8 cellular contexts compared by ENCODE assay signal in genomic region chr3:28328188-28329151, GRCh38. TPM values are rescaled to one million over a fixed set of nuclear protein-coding genes. Genes with fewer than 3 reads are reported as not detected.
DNase-seq lines count a peak whose midpoint lies in the region; ATAC-seq and TF ChIP-seq lines count a peak whose summit lies in the region.

No MANE protein-coding gene starts in this region.

- no peak overlapping the region for H3K4me3 ChIP-seq in HFF-Myc (replicated peaks; ENCODE audit: low read depth, low read length)
- H3K4me3 ChIP-seq in fibroblast of mammary gland (ENCODE audit: control insufficient read depth, low read depth, low read length): no peak overlapping the region
- H3K4me3 ChIP-seq in gastrocnemius medialis: no peak overlapping the region

- intact Hi-C loops in gastrocnemius medialis (cut with DNase I; ENCODE audit: low total_unique reads): loop anchor here (5.0 kb wide), 1 partner anchor 616 kb away; no protein-coding TSS in a partner anchor

- H3K9me3 ChIP-seq in gastrocnemius medialis: no peaks in the 10 kb centered on the region

- peak; percentile 20 for TF ChIP-seq CTCF in HFF-Myc (IDR thresholded peaks at IDR 0.05; ENCODE audit: low read depth, low read length, missing control alignments)
- peak; percentile 77 for TF ChIP-seq CTCF in RWPE1 (conservative IDR thresholded peaks at IDR 0.05; ENCODE audit: low read depth)
- peak; percentile 47 for TF ChIP-seq CTCF in fibroblast of mammary gland (conservative IDR thresholded peaks at IDR 0.05; ENCODE audit: control insufficient read depth, insufficient read depth, low read depth, low read length)
- TF ChIP-seq CTCF in gastrocnemius medialis (IDR thresholded peaks at IDR 0.05 in 4 of 5, conservative IDR thresholded peaks at IDR 0.05 in 1 of 5): peak; percentile 25 to 75 (median 68)

- H3K36me3 ChIP-seq in gastrocnemius medialis: peaks cover 0 to 38% of the 10 kb centered on the region in 2 donors

- peak; percentile 20 for DNase-seq in EL
- no peak for DNase-seq in HFF-Myc (ENCODE audit: extremely low read depth, low read depth)
- DNase-seq in RWPE1 (ENCODE audit: low spot score): no peak
- peak; percentile 41 for DNase-seq in fibroblast of mammary gland (ENCODE audit: low read depth)
- DNase-seq in gastrocnemius medialis: no peak
- DNase-seq in activated CD4-positive, alpha-beta T cell treated with anti-CD3 and anti-CD28 coated beads for 4 hours: no peak

- POLR2A ChIA-PET in RWPE1 (lab: Yijun Ruan, JAX; ENCODE audit: low non-redundant PET): no interaction called here

- ATAC-seq in gastrocnemius medialis: no peak
- ATAC-seq in HG03135 (IDR thresholded peaks at IDR 0.05; ENCODE audit: unreplicated experiment): no peak
- no peak for ATAC-seq in HG03469 (IDR thresholded peaks at IDR 0.05; ENCODE audit: unreplicated experiment)

- CTCF ChIA-PET in RWPE1 (lab: Yijun Ruan, JAX): interaction anchor here (0.5 to 2.1 kb wide), 5 partner anchors 18 to 617 kb away, joined by 3 to 8 read pairs (median 5); partner anchors contain the start of gene EOMES

- H3K27me3 ChIP-seq in gastrocnemius medialis: no peaks in the 10 kb centered on the region

- H3K4me1 ChIP-seq in gastrocnemius medialis: peaks cover 0 to 7% of the 10 kb centered on the region in 2 donors

- TF ChIP-seq POLR2A in gastrocnemius medialis (IDR thresholded peaks at IDR 0.05): no peak

- H3K27ac ChIP-seq in RWPE1 (no peak overlapping the region), gastrocnemius medialis (no peak overlapping the region)

- in situ Hi-C loops in gastrocnemius medialis (cut with MboI; ENCODE audit: low sequenced_read_pairs in 4 of 4): loop anchor here in 1 of 4 donors (10.0 kb wide), 1 partner anchor 614 kb away; no protein-coding TSS in a partner anchor

RNA-seq across cellular contexts. Expression of gene ZCWPW2, which starts 20.1 kb away (rescaled TPM):
- total RNA-seq in gastrocnemius medialis: 1 to 10 TPM in 2 of 4 donors, under 1 TPM in 1, not detected in 1; 0.55 to 1.6 (median 1.3) TPM

RNA-seq across cellular contexts. Expression of gene AZI2, which starts 20.2 kb away (rescaled TPM):
- total RNA-seq in gastrocnemius medialis: 10 to 100 TPM; 27.6 to 90.9 (median 59.2) TPM

Comparison
In these comparisons a context has a peak if more than half of its experiments do, and no peak if none do; other contexts are left out.
1. DNase-seq: peak in EL (single experiment) and fibroblast of mammary gland (single experiment); none in HFF-Myc (single experiment), RWPE1 (single experiment), gastrocnemius medialis (0 of 2) and activated CD4-positive, alpha-beta T cell treated with anti-CD3 and anti-CD28 coated beads for 4 hours (0 of 2).
2. CTCF ChIP-seq: peak in every context shown above with its lines; median percentile 77 in RWPE1; 68 in gastrocnemius medialis; 47 in fibroblast of mammary gland; 20 in HFF-Myc.